7 cellular contexts compared by ENCODE assay signal in genomic region chr2:130188432-130188792, GRCh38. TPM values are rescaled to one million over a fixed set of nuclear protein-coding genes. Genes with fewer than 3 reads are reported as not detected.
"Had no signal": no experiment of that assay in that cellular context is flagged by ENCODE, and none has a peak within 500 bp of the region (broad histone marks: within the 10 kb centered on the region; RNA-seq: fewer than 3 reads in every experiment).

No MANE protein-coding gene starts in this region.

RNA-seq across cellular contexts. Expression of gene TUBA3E, which starts 9.8 kb away (rescaled TPM):
- total RNA-seq: activated CD4-positive, alpha-beta T cell treated with anti-CD3 and anti-CD28 coated beads, Interleukin-2, amount 10 ng/mL, durations not matched to agents 7 days and 5 days; activated CD8-positive, alpha-beta T cell treated with anti-CD3 and anti-CD28 coated beads, Interleukin-2, amount 10 ng/mL, durations not matched to agents 7 days and 5 days; activated naive CD8-positive, alpha-beta T cell treated with anti-CD3 and anti-CD28 coated beads for 36 hours; aorta; cerebellum; MCF 10A had no signal

RNA-seq across cellular contexts. Expression of gene CCDC74B, which starts 43.5 kb away (rescaled TPM):
- total RNA-seq: MCF 10A had no signal

RNA-seq across cellular contexts. Expression of gene POTEF, which starts 59.4 kb away (rescaled TPM):
- total RNA-seq: activated CD4-positive, alpha-beta T cell treated with anti-CD3 and anti-CD28 coated beads, Interleukin-2, amount 10 ng/mL, durations not matched to agents 7 days and 5 days; activated CD8-positive, alpha-beta T cell treated with anti-CD3 and anti-CD28 coated beads, Interleukin-2, amount 10 ng/mL, durations not matched to agents 7 days and 5 days; activated naive CD8-positive, alpha-beta T cell treated with anti-CD3 and anti-CD28 coated beads for 36 hours; MCF 10A; Right ventricle myocardium superior had no signal
